25 cellular contexts compared by ENCODE assay signal in the genomic region with DNA sequence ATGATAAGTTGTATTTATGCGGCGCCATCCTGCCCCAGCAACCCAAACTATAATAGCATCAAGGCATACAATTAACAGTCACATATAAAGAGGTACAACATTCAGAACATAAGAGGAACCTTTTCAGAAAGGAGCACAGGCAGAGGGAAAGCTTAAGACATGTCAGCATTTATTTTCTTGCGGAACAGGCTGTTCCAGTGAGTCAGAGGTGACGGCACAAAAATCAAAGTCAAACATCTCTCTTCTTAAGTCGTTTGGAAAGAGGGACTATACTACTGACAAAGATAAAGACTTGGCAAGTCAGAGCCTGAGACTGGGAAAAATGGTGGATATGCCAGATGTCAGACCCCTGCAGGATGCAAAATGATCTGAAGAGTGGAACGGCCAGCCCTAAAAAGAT.
DNase-seq lines count a peak whose midpoint lies in the region; ATAC-seq and TF ChIP-seq lines count a peak whose summit lies in the region.
"Had no signal": no experiment of that assay in that cellular context is flagged by ENCODE, and none has a peak within 500 bp of the region (broad histone marks: within the 10 kb centered on the region; RNA-seq: fewer than 3 reads in every experiment).

No MANE protein-coding gene starts in this region.

- H3K36me3 ChIP-seq in Caco-2 (ENCODE audit: control insufficient read depth, insufficient read depth, low read length) = no peaks in the 10 kb centered on the region
- no peaks in the 10 kb centered on the region for H3K36me3 ChIP-seq in mammary epithelial cell (ENCODE audit: insufficient read depth, low read length)
- H3K36me3 ChIP-seq: ascending aorta, colonic mucosa, lower lobe of right lung, neutrophil had no signal

- no peaks in the 10 kb centered on the region for H3K9me3 ChIP-seq in Caco-2
- H3K9me3 ChIP-seq in mammary epithelial cell (replicated peaks; ENCODE audit: insufficient read depth, low read length) = no peaks in the 10 kb centered on the region
- H3K9me3 ChIP-seq: ascending aorta, colonic mucosa, lower lobe of right lung, neutrophil had no signal

- BruUV-seq in Caco-2 (replicated peaks; lab: Mats Ljungman, UMichigan) (no TSS peak), mammary epithelial cell (replicated peaks; lab: Mats Ljungman, UMichigan) (no TSS peak)

- in situ Hi-C loops in mammary epithelial cell (cut with MboI; ENCODE audit: low sequenced_read_pairs in 2 of 2) = no loop called here
- in situ Hi-C loops in ACHN (cut with HindIII; ENCODE audit: low pct_ligation_motif_present, low pct_unique_long_range_greater_than_20kb, low sequenced_read_pairs) = no loop called here

- peaks cover 31% of the 10 kb centered on the region for H3K4me1 Mint-ChIP-seq in Caco-2 (ENCODE audit: low read depth, unreplicated experiment)
- H3K4me1 Mint-ChIP-seq: activated naive CD4-positive, alpha-beta T cell treated with anti-CD3 and anti-CD28 coated beads, Interleukin-2, amount 50 U/mL, for 24 hours; CD14-positive monocyte had no signal

- dilution Hi-C loops in mammary epithelial cell (cut with HindIII; ENCODE audit: low sequenced_read_pairs) = no loop called here

- ATAC-seq in sciatic nerve (no peak), GM19463 (IDR thresholded peaks at IDR 0.05; ENCODE audit: unreplicated experiment) (no peak)
- ATAC-seq: lower lobe of right lung had no signal

- H2AFZ ChIP-seq in mammary epithelial cell (ENCODE audit: low read depth, low read length) = no peak overlapping the region

- no peaks in the 10 kb centered on the region for H3K79me2 ChIP-seq in mammary epithelial cell (ENCODE audit: insufficient read depth, low read length)

- POLR2A ChIA-PET in Caco-2 (lab: Charles Lee) = no interaction called here

- TF ChIP-seq CTCF in Caco-2 (IDR thresholded peaks at IDR 0.05; ENCODE audit: insufficient read depth in 1 of 2, low read depth in 1 of 2, low read length in 1 of 2, severe bottlenecking in 1 of 2, unreplicated experiment in 1 of 2) (no peak), mammary epithelial cell (conservative IDR thresholded peaks at IDR 0.05 in 1 of 2, IDR thresholded peaks at IDR 0.05 in 1 of 2; ENCODE audit: extremely low read depth in 1 of 2, insufficient read depth in 1 of 2, low read depth in 1 of 2, low read length in 2 of 2) (no peak)

- H3K4me2 ChIP-seq in mammary epithelial cell (ENCODE audit: insufficient read depth, low read depth, low read length) = no peak overlapping the region

- H3K4me3 ChIP-seq in Caco-2 (ENCODE audit: low read depth, low read length) (no peak overlapping the region), mammary epithelial cell (replicated peaks in 1 of 3; ENCODE audit: insufficient read depth in 1 of 3, low read depth in 2 of 3, low read length in 3 of 3) (no peak overlapping the region)
- H3K4me3 ChIP-seq: ascending aorta, colonic mucosa, lower lobe of right lung had no signal

- H3K4me1 ChIP-seq in Caco-2 (peaks cover 24% of the 10 kb centered on the region), mammary epithelial cell (ENCODE audit: insufficient read depth, low read length) (no peaks in the 10 kb centered on the region)
- H3K4me1 ChIP-seq: ascending aorta, colonic mucosa, lower lobe of right lung had no signal

- H3K27ac Mint-ChIP-seq in Caco-2 (ENCODE audit: unreplicated experiment) = peak overlapping the region; percentile 20
- H3K27ac Mint-ChIP-seq: activated naive CD4-positive, alpha-beta T cell treated with anti-CD3 and anti-CD28 coated beads, Interleukin-2, amount 50 U/mL, for 24 hours had no signal

- H3K9me3 Mint-ChIP-seq in Caco-2 (ENCODE audit: unreplicated experiment) = no peaks in the 10 kb centered on the region
- H3K9me3 Mint-ChIP-seq: activated naive CD4-positive, alpha-beta T cell treated with anti-CD3 and anti-CD28 coated beads, Interleukin-2, amount 50 U/mL, for 24 hours had no signal

- no peak overlapping the region for H3K9ac ChIP-seq in mammary epithelial cell (ENCODE audit: insufficient read depth, low read length)

- 81% methylated on average over 6 of the region's 6 CpGs for WGBS in mammary epithelial cell (ENCODE audit: low coverage, missing lambda C conversion rate)

- H3K36me3 Mint-ChIP-seq in Caco-2 (ENCODE audit: insufficient read depth, unreplicated experiment) = no peaks in the 10 kb centered on the region
- H3K36me3 Mint-ChIP-seq: activated naive CD4-positive, alpha-beta T cell treated with anti-CD3 and anti-CD28 coated beads, Interleukin-2, amount 50 U/mL, for 24 hours; CD14-positive monocyte had no signal

- no peaks in the 10 kb centered on the region for H3K27me3 ChIP-seq in Caco-2 (replicated peaks; ENCODE audit: control insufficient read depth, insufficient read depth, low read length)
- peaks cover 2% of the 10 kb centered on the region for H3K27me3 ChIP-seq in mammary epithelial cell (ENCODE audit: insufficient read depth, low read length)
- H3K27me3 ChIP-seq: ascending aorta, colonic mucosa, neutrophil had no signal

- H3K4me3 Mint-ChIP-seq in Caco-2 (ENCODE audit: unreplicated experiment) = peak overlapping the region; percentile 22
- H3K4me3 Mint-ChIP-seq: activated naive CD4-positive, alpha-beta T cell treated with anti-CD3 and anti-CD28 coated beads, Interleukin-2, amount 50 U/mL, for 24 hours; CD14-positive monocyte had no signal

- CTCF ChIA-PET in Caco-2 (lab: Charles Lee) (no interaction called here), mammary epithelial cell (lab: Charles Lee; ENCODE audit: low non-redundant PET) (no interaction called here)

- no peak overlapping the region for H3K27ac ChIP-seq in mammary epithelial cell (ENCODE audit: insufficient read depth, low read depth, low read length)
- H3K27ac ChIP-seq: ascending aorta, colonic mucosa, lower lobe of right lung, neutrophil had no signal

- H3K27me3 Mint-ChIP-seq in Caco-2 (ENCODE audit: insufficient read depth, unreplicated experiment) = no peaks in the 10 kb centered on the region
- H3K27me3 Mint-ChIP-seq: activated naive CD4-positive, alpha-beta T cell treated with anti-CD3 and anti-CD28 coated beads, Interleukin-2, amount 50 U/mL, for 24 hours had no signal

- no peaks in the 10 kb centered on the region for H4K20me1 ChIP-seq in mammary epithelial cell (ENCODE audit: insufficient read depth, low read length)

- intact Hi-C loops in Caco-2 (cut with micrococcal nuclease; ENCODE audit: unreplicated experiment) = loop anchor here (2.0 kb wide), 1 partner anchor 53 kb away; no protein-coding TSS in a partner anchor
- intact Hi-C loops in mammary epithelial cell (cut with micrococcal nuclease) = no loop called here
- intact Hi-C loops in sciatic nerve (cut with DNase I) = no loop called here

- peak in 1 of 2 experiments; percentile 43 for DNase-seq in Caco-2
- DNase-seq in NCI-H69 (lab: John Stamatoyannopoulos, UW) = peak; percentile 66
- peak; percentile 52 for DNase-seq in mammary epithelial cell
- DNase-seq in iris pigment epithelial cell (ENCODE audit: low read depth) = peak; percentile 62
- DNase-seq in sciatic nerve (ENCODE audit: low spot score) = no peak
- DNase-seq in ACHN = no peak
- no peak for DNase-seq in AG20443 (ENCODE audit: low spot score)
- DNase-seq: activated CD4-positive, alpha-beta T cell treated with anti-CD3 and anti-CD28 coated beads for 4 hours; colonic mucosa; DMS153; GOT3; hippocampal formation; Kasumi-1; lower lobe of right lung; NCI-H1105; NCI-H526; retina; Right ventricle myocardium superior; stimulated activated CD4-positive, alpha-beta T cell treated with anti-CD3 and anti-CD28 coated beads, Interleukin-15, amount 100 ng/mL, for 24 hours; substantia nigra had no signal

Comparison
In these comparisons a context has a peak if more than half of its experiments do, and no peak if none do; other contexts are left out.
1. DNase-seq: peak in NCI-H69 (single experiment), mammary epithelial cell (single experiment) and iris pigment epithelial cell (single experiment); none in sciatic nerve (single experiment), ACHN (single experiment) and AG20443 (single experiment).